Comparison of ENCODE assay signal across 11 cellular contexts in the genomic region with DNA sequence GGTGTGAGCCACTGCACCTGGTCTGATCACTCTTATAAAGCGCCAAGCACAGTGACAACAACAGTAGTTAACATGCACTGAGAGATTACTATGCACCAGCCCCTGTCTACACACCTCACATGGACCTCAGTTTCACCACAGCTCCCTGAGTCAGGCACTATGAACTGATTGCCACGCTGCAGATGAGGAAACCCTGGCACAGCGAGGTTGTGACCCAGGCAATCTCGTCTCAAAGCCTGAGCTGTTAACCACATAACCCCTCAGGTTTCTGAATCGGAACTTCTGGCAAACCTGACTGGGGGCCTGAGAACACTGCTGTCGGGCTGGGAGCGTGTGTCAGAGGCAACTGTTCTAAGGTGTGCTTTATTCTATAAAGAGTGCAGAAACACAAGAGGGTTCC. TPM values are rescaled to one million over a fixed set of nuclear protein-coding genes. Genes with fewer than 3 reads are reported as not detected.
DNase-seq lines count a peak whose midpoint lies in the region; ATAC-seq and TF ChIP-seq lines count a peak whose summit lies in the region.
"Had no signal": no experiment of that assay in that cellular context is flagged by ENCODE, and none has a peak within 500 bp of the region (broad histone marks: within the 10 kb centered on the region; RNA-seq: fewer than 3 reads in every experiment).

No MANE protein-coding gene starts in this region.

- no peak for TF ChIP-seq CTCF in chondrocyte (IDR thresholded peaks at IDR 0.05)

- peaks cover 31% of the 10 kb centered on the region for H3K4me1 ChIP-seq in CD4-positive, alpha-beta memory T cell (ENCODE audit: insufficient read depth, low read length)

- POLR2A ChIA-PET in CD4-positive, alpha-beta memory T cell (lab: Charles Lee; ENCODE audit: partially characterized antibody) = interaction anchor here (1.2 to 3.1 kb wide), 2 partner anchors 9 to 12 kb away, joined by 4 to 11 read pairs; no protein-coding TSS in a partner anchor
- POLR2A ChIA-PET in activated CD4-positive, alpha-beta T cell treated with anti-CD3 and anti-CD28 coated beads, Interleukin-2, amount 10 ng/mL, durations not matched to agents 7 days and 5 days (lab: Charles Lee) = no interaction called here

- intact Hi-C loops in CD4-positive, alpha-beta memory T cell (cut with micrococcal nuclease) = no loop called here

- peak overlapping the region in 4 of 8 donors; percentile 36 to 59 (median 48) for H3K4me3 Mint-ChIP-seq in CD4-positive, alpha-beta memory T cell
- no peak overlapping the region for H3K4me3 Mint-ChIP-seq in activated CD4-positive, alpha-beta T cell treated with anti-CD3 and anti-CD28 coated beads, Interleukin-2, amount 10 ng/mL, durations not matched to agents 7 days and 5 days
- H3K4me3 Mint-ChIP-seq in chondrocyte (ENCODE audit: unreplicated experiment) = no peak overlapping the region

- H3K4me1 Mint-ChIP-seq in CD4-positive, alpha-beta memory T cell = peaks cover 22 to 41% (median 30%) of the 10 kb centered on the region in 4 donors
- peaks cover 38% of the 10 kb centered on the region for H3K4me1 Mint-ChIP-seq in activated CD4-positive, alpha-beta T cell treated with anti-CD3 and anti-CD28 coated beads, Interleukin-2, amount 10 ng/mL, durations not matched to agents 7 days and 5 days
- H3K4me1 Mint-ChIP-seq in chondrocyte (ENCODE audit: low read depth) = peaks cover 67% of the 10 kb centered on the region

- no peaks in the 10 kb centered on the region for H3K27me3 Mint-ChIP-seq in CD4-positive, alpha-beta memory T cell
- no peaks in the 10 kb centered on the region for H3K27me3 Mint-ChIP-seq in activated CD4-positive, alpha-beta T cell treated with anti-CD3 and anti-CD28 coated beads, Interleukin-2, amount 10 ng/mL, durations not matched to agents 7 days and 5 days
- no peaks in the 10 kb centered on the region for H3K27me3 Mint-ChIP-seq in chondrocyte (ENCODE audit: low read depth)

- no peak for ATAC-seq in HG03565 (IDR thresholded peaks at IDR 0.05; ENCODE audit: unreplicated experiment)
- ATAC-seq in GM18519 (IDR thresholded peaks at IDR 0.05; ENCODE audit: low FRiP score, unreplicated experiment) = no peak
- ATAC-seq in HG03571 (IDR thresholded peaks at IDR 0.05; ENCODE audit: unreplicated experiment) = no peak

- H3K36me3 Mint-ChIP-seq in CD4-positive, alpha-beta memory T cell = peaks cover 24 to 45% of the 10 kb centered on the region in 2 donors
- peaks cover 13% of the 10 kb centered on the region for H3K36me3 Mint-ChIP-seq in activated CD4-positive, alpha-beta T cell treated with anti-CD3 and anti-CD28 coated beads, Interleukin-2, amount 10 ng/mL, durations not matched to agents 7 days and 5 days (ENCODE audit: low read depth)
- H3K36me3 Mint-ChIP-seq in chondrocyte (ENCODE audit: low read depth) = peaks cover 7% of the 10 kb centered on the region

- peaks cover 0 to 2% (median 0%) of the 10 kb centered on the region in 8 donors for H3K9me3 Mint-ChIP-seq in CD4-positive, alpha-beta memory T cell
- H3K9me3 Mint-ChIP-seq in activated CD4-positive, alpha-beta T cell treated with anti-CD3 and anti-CD28 coated beads, Interleukin-2, amount 10 ng/mL, durations not matched to agents 7 days and 5 days = no peaks in the 10 kb centered on the region
- no peaks in the 10 kb centered on the region for H3K9me3 Mint-ChIP-seq in chondrocyte (ENCODE audit: low read depth)

- H3K27ac ChIP-seq in CD4-positive, alpha-beta memory T cell (ENCODE audit: low read depth, low read length) = no peak overlapping the region
- H3K27ac ChIP-seq: adrenal gland, psoas muscle had no signal

- CTCF ChIA-PET in CD4-positive, alpha-beta memory T cell (lab: Charles Lee; ENCODE audit: partially characterized antibody) = interaction anchor here (0.8 to 2.4 kb wide), 4 partner anchors 12 to 74 kb away, joined by 3 to 8 read pairs (median 4); no protein-coding TSS in a partner anchor
- CTCF ChIA-PET in activated CD4-positive, alpha-beta T cell treated with anti-CD3 and anti-CD28 coated beads, Interleukin-2, amount 10 ng/mL, durations not matched to agents 7 days and 5 days (lab: Charles Lee) = interaction anchor here (0.5 to 3.6 kb wide), 13 partner anchors 8 to 162 kb away, joined by 3 to 15 read pairs (median 4); no protein-coding TSS in a partner anchor

- H3K27me3 ChIP-seq in CD4-positive, alpha-beta memory T cell (ENCODE audit: insufficient read depth, low read length) = no peaks in the 10 kb centered on the region
- H3K27me3 ChIP-seq: adrenal gland had no signal

- H3K9me3 ChIP-seq in CD4-positive, alpha-beta memory T cell (ENCODE audit: control insufficient read depth in 1 of 2, low read length in 2 of 2) = no peaks in the 10 kb centered on the region
- H3K9me3 ChIP-seq: adrenal gland, psoas muscle had no signal

- H3K4me3 ChIP-seq in CD4-positive, alpha-beta memory T cell (ENCODE audit: low read length in 2 of 2) = no peak overlapping the region
- H3K4me3 ChIP-seq: adrenal gland, psoas muscle had no signal

- peak in 4 of 5 donors; percentile 17 to 62 (median 21) for DNase-seq in CD4-positive, alpha-beta memory T cell
- peak; percentile 47 for DNase-seq in activated CD4-positive, alpha-beta T cell treated with anti-CD3 and anti-CD28 coated beads, Interleukin-2, amount 10 ng/mL, durations not matched to agents 7 days and 5 days
- DNase-seq in chondrocyte (ENCODE audit: low spot score) (no peak), NCI-H2227 treated with DMSO at 0.1 percent for 48 hours (lab: John Stamatoyannopoulos, UW) (no peak)
- DNase-seq in stimulated activated CD4-positive, alpha-beta T cell treated with anti-CD3 and anti-CD28 coated beads, Interleukin-12 subunit alpha, Interleukin-12 subunit beta, amount 100 ng/mL, for 48 hours (ENCODE audit: low read depth in 2 of 3, low spot score in 1 of 3) = peak; percentile 31 to 54 (median 35)
- DNase-seq: DMS79 had no signal

- peaks cover 28% of the 10 kb centered on the region for H3K36me3 ChIP-seq in CD4-positive, alpha-beta memory T cell (ENCODE audit: insufficient read depth, low read length)
- H3K36me3 ChIP-seq: adrenal gland had no signal

- H3K27ac Mint-ChIP-seq in CD4-positive, alpha-beta memory T cell = peak overlapping the region; percentile 10 to 84 (median 56)
- peak overlapping the region; percentile 79 for H3K27ac Mint-ChIP-seq in activated CD4-positive, alpha-beta T cell treated with anti-CD3 and anti-CD28 coated beads, Interleukin-2, amount 10 ng/mL, durations not matched to agents 7 days and 5 days
- peak overlapping the region; percentile 69 for H3K27ac Mint-ChIP-seq in chondrocyte (ENCODE audit: unreplicated experiment)

RNA-seq across cellular contexts. Expression of a gene that starts 38.1 kb away (rescaled TPM):
- total RNA-seq in CD4-positive, alpha-beta memory T cell = 1 to 10 TPM; 1.0 to 1.3 TPM
- under 1 TPM; 0.14 to 0.53 TPM for polyA plus RNA-seq in CD4-positive, alpha-beta memory T cell
- total RNA-seq in activated CD4-positive, alpha-beta T cell treated with anti-CD3 and anti-CD28 coated beads, Interleukin-2, amount 10 ng/mL, durations not matched to agents 7 days and 5 days = 1 to 10 TPM; 4.2 to 4.6 TPM
- total RNA-seq in chondrocyte = 166 to 210 TPM (median 167 TPM) in 3 replicates

Comparison
In these comparisons a context has a peak if more than half of its experiments do, and no peak if none do; other contexts are left out.
1. DNase-seq: peak in CD4-positive, alpha-beta memory T cell (4 of 5), activated CD4-positive, alpha-beta T cell treated with anti-CD3 and anti-CD28 coated beads, Interleukin-2, amount 10 ng/mL, durations not matched to agents 7 days and 5 days (single experiment) and stimulated activated CD4-positive, alpha-beta T cell treated with anti-CD3 and anti-CD28 coated beads, Interleukin-12 subunit alpha, Interleukin-12 subunit beta, amount 100 ng/mL, for 48 hours (3 of 3); none in chondrocyte (single experiment) and NCI-H2227 treated with DMSO at 0.1 percent for 48 hours (single experiment).
2. RNA of a gene that starts 38.1 kb away (total RNA-seq): 166 to 210 TPM in chondrocyte; 4.2 to 4.6 TPM in activated CD4-positive, alpha-beta T cell treated with anti-CD3 and anti-CD28 coated beads, Interleukin-2, amount 10 ng/mL, durations not matched to agents 7 days and 5 days and 1.0 to 1.3 TPM in CD4-positive, alpha-beta memory T cell; every median in the first group is over 10 times any median in the second.
3. Peak in every context shown above with its lines, with median percentiles within 50 percentile points of each other: H3K27ac Mint-ChIP-seq.